ENCODE assay signal across 25 cellular contexts in the genomic region with DNA sequence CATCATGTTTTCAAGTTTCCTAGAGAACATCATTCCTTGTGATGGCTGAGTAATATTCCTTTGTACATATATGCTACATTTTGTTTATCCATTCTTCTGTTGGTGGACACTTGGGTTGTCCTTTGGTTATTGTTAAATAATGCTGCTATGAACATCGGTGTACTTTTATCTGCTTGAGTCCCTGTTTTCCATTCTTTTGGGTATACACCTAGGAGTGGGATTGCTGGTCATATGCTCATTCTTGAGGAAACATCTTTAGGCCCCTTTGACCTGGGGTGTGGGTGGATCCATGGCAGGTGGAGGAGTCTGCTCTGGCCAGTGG. TPM values are rescaled to one million over a fixed set of nuclear protein-coding genes. Genes with fewer than 3 reads are reported as not detected.
DNase-seq lines count a peak whose midpoint lies in the region; ATAC-seq and TF ChIP-seq lines count a peak whose summit lies in the region.
"Had no signal": no experiment of that assay in that cellular context is flagged by ENCODE, and none has a peak within 500 bp of the region (broad histone marks: within the 10 kb centered on the region; RNA-seq: fewer than 3 reads in every experiment).

No MANE protein-coding gene starts in this region.

- H2AK9ac ChIP-seq in IMR-90 (replicated peaks; ENCODE audit: low read depth, low read length, poor library complexity): no peak overlapping the region

- POLR2A ChIA-PET in CD8-positive, alpha-beta memory T cell (lab: Charles Lee): no interaction called here
- POLR2A ChIA-PET in IMR-90 (lab: Charles Lee; ENCODE audit: unreplicated experiment): no interaction called here

- no peak for TF ChIP-seq POLR2A in IMR-90 (IDR thresholded peaks at IDR 0.05; ENCODE audit: low read depth, low read length)

- no peaks in the 10 kb centered on the region for H3K27me3 Mint-ChIP-seq in activated naive CD8-positive, alpha-beta T cell treated with anti-CD3 and anti-CD28 coated beads for 36 hours
- H3K27me3 Mint-ChIP-seq in activated naive CD8-positive, alpha-beta T cell treated with anti-CD3 and anti-CD28 coated beads, Interleukin-2, amount 50 U/mL, for 24 hours: no peaks in the 10 kb centered on the region
- H3K27me3 Mint-ChIP-seq in CD8-positive, alpha-beta memory T cell: no peaks in the 10 kb centered on the region
- no peaks in the 10 kb centered on the region for H3K27me3 Mint-ChIP-seq in central memory CD8-positive, alpha-beta T cell
- H3K27me3 Mint-ChIP-seq in progenitor cell of endocrine pancreas: no peaks in the 10 kb centered on the region
- H3K27me3 Mint-ChIP-seq: CD4-positive, alpha-beta memory T cell; CD4-positive, CD25-positive, alpha-beta regulatory T cell had no signal

- peak overlapping the region; percentile 64 for H3K27ac ChIP-seq in CD8-positive, alpha-beta memory T cell (ENCODE audit: low read depth, low read length)
- H3K27ac ChIP-seq in IMR-90 (ENCODE audit: insufficient read depth, low read length): no peak overlapping the region
- H3K27ac ChIP-seq: 22Rv1, A549, BLaER1 had no signal

- H3K4ac ChIP-seq in IMR-90 (ENCODE audit: low read depth, low read length): no peak overlapping the region

- intact Hi-C loops in IMR-90 (cut with micrococcal nuclease): no loop called here

- WGBS in IMR-90 (ENCODE audit: extremely low coverage in 2 of 2, insufficient read length in 1 of 2), 2 experiments: no CpG with 5 or more reads among the region's 1 CpG

- TF ChIP-seq CTCF in IMR-90 (conservative IDR thresholded peaks at IDR 0.05; ENCODE audit: low read depth, low read length) (no peak), progenitor cell of endocrine pancreas (IDR thresholded peaks at IDR 0.05; ENCODE audit: unreplicated experiment) (no peak)

- no peak overlapping the region for H2BK120ac ChIP-seq in IMR-90 (ENCODE audit: low read depth, low read length)

- no peak overlapping the region for H3K4me2 ChIP-seq in IMR-90 (ENCODE audit: low read depth, low read length)
- H3K4me2 ChIP-seq: A549, BLaER1 had no signal

- no peak overlapping the region for H2BK5ac ChIP-seq in IMR-90 (ENCODE audit: low read depth, low read length, poor library complexity, severe bottlenecking)

- in situ Hi-C loops in IMR-90 (cut with MboI; ENCODE audit: low sequenced_read_pairs): no loop called here

- H3K36me3 ChIP-seq in CD8-positive, alpha-beta memory T cell (ENCODE audit: insufficient read depth, low read length): peaks cover 3% of the 10 kb centered on the region
- H3K36me3 ChIP-seq in IMR-90 (ENCODE audit: control insufficient read depth, insufficient read depth, low read length): no peaks in the 10 kb centered on the region
- H3K36me3 ChIP-seq: BE2C had no signal

- no peaks in the 10 kb centered on the region for H3K4me1 ChIP-seq in CD8-positive, alpha-beta memory T cell (ENCODE audit: insufficient read depth, low read length)
- H3K4me1 ChIP-seq in IMR-90 (ENCODE audit: control insufficient read depth, insufficient read depth, low read length): no peaks in the 10 kb centered on the region
- H3K4me1 ChIP-seq: A549, BE2C, Caco-2 had no signal

- CTCF ChIA-PET in CD8-positive, alpha-beta memory T cell (lab: Charles Lee): no interaction called here
- CTCF ChIA-PET in IMR-90 (lab: Yijun Ruan, JAX): no interaction called here

- H3K9ac ChIP-seq in IMR-90 (ENCODE audit: low read depth, low read length): no peak overlapping the region
- H3K9ac ChIP-seq: BLaER1 had no signal

- no peak overlapping the region for H3K18ac ChIP-seq in IMR-90 (ENCODE audit: low read depth, low read length)

- ATAC-seq in activated naive CD8-positive, alpha-beta T cell treated with anti-CD3 and anti-CD28 coated beads, Interleukin-2, amount 50 U/mL, for 24 hours: no peak
- ATAC-seq in IMR-90 (ENCODE audit: low read depth) (no peak), HG03159 (IDR thresholded peaks at IDR 0.05; ENCODE audit: unreplicated experiment) (no peak)
- no peak for ATAC-seq in central memory CD8-positive, alpha-beta T cell (replicated peaks; ENCODE audit: extremely low read depth, poor library complexity, severe bottlenecking)
- ATAC-seq: A549, GM12878 had no signal

- H3K4me3 ChIP-seq in CD8-positive, alpha-beta memory T cell (ENCODE audit: low read length): no peak overlapping the region
- H3K4me3 ChIP-seq in IMR-90 (ENCODE audit: insufficient read depth, low read depth, low read length): no peak overlapping the region
- H3K4me3 ChIP-seq: A549, BLaER1, GM12878 had no signal

- H3K56ac ChIP-seq in IMR-90 (ENCODE audit: extremely low read depth, insufficient read depth, low read length): no peak overlapping the region

- dilution Hi-C loops in IMR-90 (cut with HindIII; ENCODE audit: low sequenced_read_pairs, unreplicated experiment): loop anchor here (25.0 kb wide), 1 partner anchor 305 kb away; no protein-coding TSS in a partner anchor

- DNase-seq in activated naive CD8-positive, alpha-beta T cell treated with anti-CD3 and anti-CD28 coated beads for 36 hours: no peak
- no peak for DNase-seq in activated naive CD8-positive, alpha-beta T cell treated with anti-CD3 and anti-CD28 coated beads, Interleukin-2, amount 50 U/mL, for 24 hours
- no peak for DNase-seq in CD8-positive, alpha-beta memory T cell
- DNase-seq in IMR-90: no peak
- no peak for DNase-seq in central memory CD8-positive, alpha-beta T cell (ENCODE audit: low spot score in 2 of 2)
- no peak for DNase-seq in activated CD4-positive, CD25-positive, alpha-beta regulatory T cell (lab: John Stamatoyannopoulos, UW)
- no peak for DNase-seq in progenitor cell of endocrine pancreas (ENCODE audit: low spot score, unreplicated experiment)
- DNase-seq: BE2C; C1 segment of cervical spinal cord; Caco-2; CD4-positive, alpha-beta memory T cell; CD4-positive, CD25-positive, alpha-beta regulatory T cell; DMS 273 treated with DMSO at 0.1 percent for 48 hours; DMS153; DMS53; DMS79; DND-41; EL; GDM1 had no signal

- H2AK5ac ChIP-seq in IMR-90 (ENCODE audit: low read depth, low read length): no peak overlapping the region

- H4K91ac ChIP-seq in IMR-90 (ENCODE audit: insufficient read depth, low read depth, low read length): no peak overlapping the region

- no TSS peak for BruUV-seq in IMR-90 (replicated peaks; lab: Mats Ljungman, UMichigan)

- H3K23ac ChIP-seq in IMR-90 (ENCODE audit: low read depth, low read length): no peak overlapping the region

- no peaks in the 10 kb centered on the region for H3K27me3 ChIP-seq in CD8-positive, alpha-beta memory T cell (ENCODE audit: insufficient read depth, low read length, poor library complexity, severe bottlenecking)
- H3K27me3 ChIP-seq in IMR-90 (ENCODE audit: control insufficient read depth, insufficient read depth, low read length): no peaks in the 10 kb centered on the region; the same call in 1 of the 2 replicates
- H3K27me3 ChIP-seq: BE2C, BLaER1 had no signal

- H3K27ac Mint-ChIP-seq in activated naive CD8-positive, alpha-beta T cell treated with anti-CD3 and anti-CD28 coated beads for 36 hours: peak overlapping the region; percentile 7
- H3K27ac Mint-ChIP-seq in activated naive CD8-positive, alpha-beta T cell treated with anti-CD3 and anti-CD28 coated beads, Interleukin-2, amount 50 U/mL, for 24 hours: no peak overlapping the region
- H3K27ac Mint-ChIP-seq in CD8-positive, alpha-beta memory T cell: peak overlapping the region in 1 of 8 donors; percentile 41
- H3K27ac Mint-ChIP-seq in central memory CD8-positive, alpha-beta T cell (ENCODE audit: low read depth): peak overlapping the region; percentile 48
- H3K27ac Mint-ChIP-seq in progenitor cell of endocrine pancreas: no peak overlapping the region

- no peak overlapping the region for H3K4me3 Mint-ChIP-seq in activated naive CD8-positive, alpha-beta T cell treated with anti-CD3 and anti-CD28 coated beads for 36 hours
- H3K4me3 Mint-ChIP-seq in activated naive CD8-positive, alpha-beta T cell treated with anti-CD3 and anti-CD28 coated beads, Interleukin-2, amount 50 U/mL, for 24 hours: no peak overlapping the region
- no peak overlapping the region for H3K4me3 Mint-ChIP-seq in CD8-positive, alpha-beta memory T cell
- H3K4me3 Mint-ChIP-seq in central memory CD8-positive, alpha-beta T cell: no peak overlapping the region
- H3K4me3 Mint-ChIP-seq in progenitor cell of endocrine pancreas (ENCODE audit: low read depth): no peak overlapping the region
- H3K4me3 Mint-ChIP-seq: CD14-positive monocyte; CD4-positive, alpha-beta memory T cell; CD4-positive, CD25-positive, alpha-beta regulatory T cell had no signal

- H4K20me1 ChIP-seq in IMR-90 (ENCODE audit: insufficient read depth, low read length): no peaks in the 10 kb centered on the region; the same call in 1 of the 2 replicates
- H4K20me1 ChIP-seq: BLaER1 had no signal

- H3K4me1 Mint-ChIP-seq in activated naive CD8-positive, alpha-beta T cell treated with anti-CD3 and anti-CD28 coated beads for 36 hours: no peaks in the 10 kb centered on the region
- H3K4me1 Mint-ChIP-seq in activated naive CD8-positive, alpha-beta T cell treated with anti-CD3 and anti-CD28 coated beads, Interleukin-2, amount 50 U/mL, for 24 hours: no peaks in the 10 kb centered on the region
- H3K4me1 Mint-ChIP-seq in CD8-positive, alpha-beta memory T cell: no peaks in the 10 kb centered on the region
- no peaks in the 10 kb centered on the region for H3K4me1 Mint-ChIP-seq in central memory CD8-positive, alpha-beta T cell
- peaks cover 8% of the 10 kb centered on the region for H3K4me1 Mint-ChIP-seq in progenitor cell of endocrine pancreas (ENCODE audit: low read depth)

- no peak overlapping the region for H2BK15ac ChIP-seq in IMR-90 (ENCODE audit: low read depth, low read length)

- H3K9me3 ChIP-seq in CD8-positive, alpha-beta memory T cell (ENCODE audit: low read length): no peaks in the 10 kb centered on the region
- no peaks in the 10 kb centered on the region for H3K9me3 ChIP-seq in IMR-90 (ENCODE audit: control insufficient read depth, insufficient read depth, low read length)
- H3K9me3 ChIP-seq: A549, BE2C, BLaER1, Caco-2 had no signal

- H3K9me1 ChIP-seq in IMR-90 (ENCODE audit: insufficient read depth, low read length): no peaks in the 10 kb centered on the region

- H2AFZ ChIP-seq in IMR-90 (replicated peaks; ENCODE audit: low read length, poor library complexity): peak overlapping the region; percentile 3

- no peaks in the 10 kb centered on the region for H3K9me3 Mint-ChIP-seq in activated naive CD8-positive, alpha-beta T cell treated with anti-CD3 and anti-CD28 coated beads for 36 hours
- H3K9me3 Mint-ChIP-seq in activated naive CD8-positive, alpha-beta T cell treated with anti-CD3 and anti-CD28 coated beads, Interleukin-2, amount 50 U/mL, for 24 hours: no peaks in the 10 kb centered on the region
- H3K9me3 Mint-ChIP-seq in CD8-positive, alpha-beta memory T cell: no peaks in the 10 kb centered on the region
- H3K9me3 Mint-ChIP-seq in central memory CD8-positive, alpha-beta T cell: no peaks in the 10 kb centered on the region
- no peaks in the 10 kb centered on the region for H3K9me3 Mint-ChIP-seq in progenitor cell of endocrine pancreas (ENCODE audit: low read depth)
- H3K9me3 Mint-ChIP-seq: CD4-positive, alpha-beta memory T cell; CD4-positive, CD25-positive, alpha-beta regulatory T cell had no signal

- H4K5ac ChIP-seq in IMR-90 (ENCODE audit: low read depth, low read length): no peak overlapping the region

- H4K8ac ChIP-seq in IMR-90 (ENCODE audit: low read depth in 2 of 2, low read length in 2 of 2): no peak overlapping the region

- TF ChIP-seq RAD21 in IMR-90 (IDR thresholded peaks at IDR 0.05; ENCODE audit: low read length): no peak

- H3K79me1 ChIP-seq in IMR-90 (ENCODE audit: low read depth in 1 of 2, low read length in 2 of 2): no peaks in the 10 kb centered on the region

- H3K14ac ChIP-seq in IMR-90 (replicated peaks; ENCODE audit: low read depth, low read length): no peak overlapping the region

- no peak overlapping the region for H2BK20ac ChIP-seq in IMR-90 (ENCODE audit: low read depth, low read length)

- H3K36me3 Mint-ChIP-seq in activated naive CD8-positive, alpha-beta T cell treated with anti-CD3 and anti-CD28 coated beads for 36 hours: peaks cover 9% of the 10 kb centered on the region
- H3K36me3 Mint-ChIP-seq in activated naive CD8-positive, alpha-beta T cell treated with anti-CD3 and anti-CD28 coated beads, Interleukin-2, amount 50 U/mL, for 24 hours (ENCODE audit: low read depth): peaks cover 5% of the 10 kb centered on the region
- peaks cover 4 to 53% (median 23%) of the 10 kb centered on the region in 3 donors for H3K36me3 Mint-ChIP-seq in CD8-positive, alpha-beta memory T cell
- peaks cover 6% of the 10 kb centered on the region for H3K36me3 Mint-ChIP-seq in central memory CD8-positive, alpha-beta T cell (ENCODE audit: insufficient read depth)
- H3K36me3 Mint-ChIP-seq in progenitor cell of endocrine pancreas (ENCODE audit: insufficient read depth): peaks cover 12% of the 10 kb centered on the region

RNA-seq across cellular contexts. Expression of a gene that starts 25.3 kb away (rescaled TPM):
- total RNA-seq in activated naive CD8-positive, alpha-beta T cell treated with anti-CD3 and anti-CD28 coated beads for 36 hours: 10 to 100 TPM in 1 of 2 experiments, 1 to 10 TPM in 1; 9.2 to 10.9 TPM
- total RNA-seq in CD8-positive, alpha-beta memory T cell: 1 to 10 TPM; 4.7 to 4.9 TPM
- 5.2 TPM for polyA plus RNA-seq in CD8-positive, alpha-beta memory T cell
- total RNA-seq in IMR-90 (2012; rRNA removed) (2.5 TPM in 2 replicates), progenitor cell of endocrine pancreas (12.9 and 15.9 TPM in 2 replicates)
- polyA plus RNA-seq in IMR-90 (2012; rRNA removed): 2.0 and 2.3 TPM in 2 replicates
- 1.8 and 4.3 TPM in 2 replicates for polyA plus RNA-seq in IMR-90 (2012; cell fraction: cytosol; rRNA removed)
- polyA plus RNA-seq in IMR-90 (2012; cell fraction: nucleus; rRNA removed; ENCODE audit: low replicate concordance): 2.1 and 6.0 TPM in 2 replicates
- polyA plus RNA-seq: CD14-positive monocyte had no signal

RNA-seq across cellular contexts. Expression of a gene that starts 36.4 kb away (rescaled TPM):
- total RNA-seq in activated naive CD8-positive, alpha-beta T cell treated with anti-CD3 and anti-CD28 coated beads for 36 hours: 10 to 100 TPM; 17.9 to 21.8 TPM
- total RNA-seq in CD8-positive, alpha-beta memory T cell: 10 to 100 TPM; 16.8 to 17.5 TPM
- 9.0 TPM for polyA plus RNA-seq in CD8-positive, alpha-beta memory T cell
- 8.6 and 9.0 TPM in 2 replicates for total RNA-seq in IMR-90 (2012; rRNA removed)
- polyA plus RNA-seq in IMR-90 (2012; rRNA removed): 23.6 and 24.0 TPM in 2 replicates
- polyA plus RNA-seq in IMR-90 (2012; cell fraction: cytosol; rRNA removed): 16.4 and 20.2 TPM in 2 replicates
- polyA plus RNA-seq in IMR-90 (2012; cell fraction: nucleus; rRNA removed; ENCODE audit: low replicate concordance): 78.2 and 92.5 TPM in 2 replicates
- 39.7 TPM in 2 replicates for total RNA-seq in progenitor cell of endocrine pancreas

Comparison
In these comparisons a context has a peak if more than half of its experiments do, and no peak if none do; other contexts are left out.
1. H3K27ac Mint-ChIP-seq: peak in activated naive CD8-positive, alpha-beta T cell treated with anti-CD3 and anti-CD28 coated beads for 36 hours (single experiment) and central memory CD8-positive, alpha-beta T cell (single experiment); none in activated naive CD8-positive, alpha-beta T cell treated with anti-CD3 and anti-CD28 coated beads, Interleukin-2, amount 50 U/mL, for 24 hours (single experiment) and progenitor cell of endocrine pancreas (single experiment).